In the genomic region with DNA sequence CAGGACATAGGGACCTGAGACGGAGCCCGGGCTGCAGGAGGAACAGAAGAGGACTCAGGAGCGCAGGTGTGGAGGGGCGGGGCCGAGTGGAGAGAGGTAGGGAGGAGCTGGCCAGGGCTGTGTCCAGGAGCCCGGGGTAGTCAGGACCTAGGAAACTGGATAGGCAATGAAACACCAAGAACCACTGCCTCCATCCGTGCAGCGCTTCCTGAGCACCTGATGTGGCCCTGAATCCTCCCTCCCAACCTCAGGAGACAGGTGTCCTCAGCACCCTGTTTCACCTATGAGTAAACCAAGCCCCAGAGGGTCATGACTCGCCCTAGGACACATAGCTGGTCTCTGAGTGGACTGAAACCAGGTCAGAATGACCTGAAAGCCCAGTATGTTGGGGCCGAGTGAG, we compare ENCODE assay signal across 1 cellular context.
TF ChIP-seq lines count a peak whose summit lies in the region.

No MANE protein-coding gene starts in this region.

TF ChIP-seq in WTC11, 78 proteins besides CTCF, POLR2A, EP300 and RAD21 (continued from another document):
- TF ChIP-seq AFF4 (CRISPR knock-in tag; IDR thresholded peaks at IDR 0.05; ENCODE audit: borderline replicate concordance) (no peak), CREM (CRISPR knock-in tag; IDR thresholded peaks at IDR 0.05) (no peak), ELF4 (CRISPR knock-in tag; IDR thresholded peaks at IDR 0.05; ENCODE audit: low read depth) (no peak), ZNF532 (CRISPR knock-in tag; IDR thresholded peaks at IDR 0.05; ENCODE audit: borderline replicate concordance) (no peak), JUN (CRISPR knock-in tag; IDR thresholded peaks at IDR 0.05) (no peak), MYBL2 (CRISPR knock-in tag; IDR thresholded peaks at IDR 0.05) (no peak), PRRX2 (CRISPR knock-in tag; IDR thresholded peaks at IDR 0.05) (no peak), PRDM15 (CRISPR knock-in tag; IDR thresholded peaks at IDR 0.05) (no peak), ZNF138 (CRISPR knock-in tag; conservative IDR thresholded peaks at IDR 0.05) (no peak), MAX (CRISPR knock-in tag; IDR thresholded peaks at IDR 0.05) (no peak)
- TF ChIP-seq, protein P1, sequence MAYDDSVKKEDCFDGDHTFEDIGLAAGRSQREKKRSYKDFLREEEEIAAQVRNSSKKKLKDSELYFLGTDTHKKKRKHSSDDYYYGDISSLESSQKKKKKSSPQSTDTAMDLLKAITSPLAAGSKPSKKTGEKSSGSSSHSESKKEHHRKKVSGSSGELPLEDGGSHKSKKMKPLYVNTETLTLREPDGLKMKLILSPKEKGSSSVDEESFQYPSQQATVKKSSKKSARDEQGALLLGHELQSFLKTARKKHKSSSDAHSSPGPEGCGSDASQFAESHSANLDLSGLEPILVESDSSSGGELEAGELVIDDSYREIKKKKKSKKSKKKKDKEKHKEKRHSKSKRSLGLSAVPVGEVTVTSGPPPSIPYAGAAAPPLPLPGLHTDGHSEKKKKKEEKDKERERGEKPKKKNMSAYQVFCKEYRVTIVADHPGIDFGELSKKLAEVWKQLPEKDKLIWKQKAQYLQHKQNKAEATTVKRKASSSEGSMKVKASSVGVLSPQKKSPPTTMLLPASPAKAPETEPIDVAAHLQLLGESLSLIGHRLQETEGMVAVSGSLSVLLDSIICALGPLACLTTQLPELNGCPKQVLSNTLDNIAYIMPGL (CRISPR knock-in tag; IDR thresholded peaks at IDR 0.05), result no peak
- TF ChIP-seq, protein P2, sequence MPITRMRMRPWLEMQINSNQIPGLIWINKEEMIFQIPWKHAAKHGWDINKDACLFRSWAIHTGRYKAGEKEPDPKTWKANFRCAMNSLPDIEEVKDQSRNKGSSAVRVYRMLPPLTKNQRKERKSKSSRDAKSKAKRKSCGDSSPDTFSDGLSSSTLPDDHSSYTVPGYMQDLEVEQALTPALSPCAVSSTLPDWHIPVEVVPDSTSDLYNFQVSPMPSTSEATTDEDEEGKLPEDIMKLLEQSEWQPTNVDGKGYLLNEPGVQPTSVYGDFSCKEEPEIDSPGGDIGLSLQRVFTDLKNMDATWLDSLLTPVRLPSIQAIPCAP (CRISPR knock-in tag; IDR thresholded peaks at IDR 0.05), result no peak
